In the genomic region with DNA sequence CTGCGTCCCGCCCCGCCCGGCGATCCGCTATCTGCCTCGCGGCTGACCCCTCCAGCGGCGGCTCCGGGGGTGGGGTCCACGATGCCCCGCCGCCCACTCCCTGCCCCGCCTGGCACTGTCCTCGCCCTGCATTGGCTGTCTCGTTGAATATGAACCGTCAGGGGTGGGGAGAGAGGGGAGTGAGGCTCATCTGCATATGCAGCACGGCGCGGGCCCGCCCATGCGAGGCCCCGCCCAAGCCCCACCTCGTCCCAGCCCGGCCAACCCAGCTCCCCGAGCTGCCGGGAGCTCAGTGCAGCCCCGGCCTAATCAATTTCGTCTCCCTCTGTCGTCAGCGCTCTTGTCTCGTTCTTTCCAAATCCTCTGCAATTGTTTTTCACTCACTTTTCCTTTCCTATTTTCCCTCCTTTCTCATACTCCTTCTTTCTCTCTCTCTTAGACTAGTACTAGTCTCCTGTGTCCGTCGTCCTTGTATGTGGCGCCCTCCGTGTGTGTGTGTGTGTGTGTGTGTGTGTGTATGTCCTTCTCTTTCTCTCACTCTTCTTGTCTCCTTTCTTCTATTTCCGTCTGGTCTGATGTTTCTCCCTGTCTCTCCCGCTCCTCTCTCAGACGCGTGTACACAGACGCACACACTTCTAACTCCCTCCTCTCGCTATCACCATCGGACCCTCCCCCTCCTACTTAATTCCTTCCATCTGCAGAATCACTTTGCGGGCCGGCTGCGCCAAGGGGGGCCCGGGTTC, we compare ENCODE assay signal across 8 cellular contexts. TPM values are rescaled to one million over a fixed set of nuclear protein-coding genes. Genes with fewer than 3 reads are reported as not detected.
DNase-seq lines count a peak whose midpoint lies in the region; ATAC-seq, FAIRE-seq and TF ChIP-seq lines count a peak whose summit lies in the region.

No MANE protein-coding gene starts in this region.

- peaks cover 31% of the 10 kb centered on the region for H3K4me1 Mint-ChIP-seq in WTC11

- intact Hi-C loops in A673 (cut with micrococcal nuclease; ENCODE audit: unreplicated experiment) = no loop called here

- no peak for TF ChIP-seq CTCF in A673 (conservative IDR thresholded peaks at IDR 0.05; ENCODE audit: low read depth, low read length)
- no peak for TF ChIP-seq CTCF in WTC11 (IDR thresholded peaks at IDR 0.05)
- no peak for TF ChIP-seq CTCF in bronchial epithelial cell (IDR thresholded peaks at IDR 0.05; ENCODE audit: insufficient read depth, low read length, severe bottlenecking)

- CTCF ChIA-PET in A673 (lab: Charles Lee) (interaction anchor here (0.6 to 1.1 kb wide), 2 partner anchors 49 to 71 kb away, joined by 3 to 4 read pairs; no protein-coding TSS in a partner anchor), WTC11 (lab: Charles Lee) (interaction anchor here (0.6 to 4.2 kb wide), 11 partner anchors 10 to 992 kb away, joined by 3 to 29 read pairs (median 7); a partner anchor contains a TSS)

- H3K27ac ChIP-seq in A673 (ENCODE audit: low read depth, low read length, poor library complexity, severe bottlenecking) (peak overlapping the region; percentile 88), skin epidermis (peak overlapping the region in 18 of 21 experiments; percentile 6 to 94 (median 60))

- peak; percentile 92 for ATAC-seq in GM18868 (IDR thresholded peaks at IDR 0.05; ENCODE audit: unreplicated experiment)
- ATAC-seq in HG03135 (IDR thresholded peaks at IDR 0.05; ENCODE audit: unreplicated experiment) = peak; percentile 96
- peak; percentile 95 for ATAC-seq in WTC11

- POLR2A ChIA-PET in A673 (lab: Charles Lee; ENCODE audit: low non-redundant PET) = interaction anchor here (0.7 kb wide), 1 partner anchor 106 kb away, joined by 11 read pairs; no protein-coding TSS in a partner anchor
- POLR2A ChIA-PET in WTC11 (lab: Charles Lee) = interaction anchor here (0.6 to 1.3 kb wide), 5 partner anchors 8 to 1311 kb away, joined by 3 to 8 read pairs (median 4); no protein-coding TSS in a partner anchor

- H3K4me3 ChIP-seq in A673 (ENCODE audit: low read depth, low read length, poor library complexity, severe bottlenecking) = peak overlapping the region; percentile 64
- H3K4me3 ChIP-seq in bronchial epithelial cell (ENCODE audit: low read depth, low read length) = peak overlapping the region; percentile 54
- peak overlapping the region; percentile 51 to 87 (median 77) for H3K4me3 ChIP-seq in skin epidermis

- H3K27me3 Mint-ChIP-seq in WTC11 (ENCODE audit: low read depth) = peaks cover 44% of the 10 kb centered on the region

- peak overlapping the region; percentile 98 for H3K27ac Mint-ChIP-seq in WTC11

- H3K27me3 ChIP-seq in A673 (replicated peaks; ENCODE audit: insufficient read depth, low read depth, low read length, poor library complexity) (no peaks in the 10 kb centered on the region), bronchial epithelial cell (ENCODE audit: control insufficient read depth, insufficient read depth, low read length) (no peaks in the 10 kb centered on the region)

- no peak for FAIRE-seq in bronchial epithelial cell (lab: Jason Lieb, UNC)

- DNase-seq in A673 (ENCODE audit: low spot score) (peak; percentile 99), NCI-H2227 (lab: John Stamatoyannopoulos, UW; ENCODE audit: unreplicated experiment) (peak; percentile 91), WTC11 (ENCODE audit: low spot score) (peak; percentile 98), bronchial epithelial cell (ENCODE audit: low read depth) (peak; percentile 88), iPS-NIHi11 (ENCODE audit: low spot score) (peak; percentile 98)

- H3K9me3 ChIP-seq in A673 (ENCODE audit: low read depth, low read length, poor library complexity, severe bottlenecking) = no peaks in the 10 kb centered on the region

- no peaks in the 10 kb centered on the region for H3K36me3 ChIP-seq in A673 (ENCODE audit: insufficient read depth, low read length, poor library complexity, severe bottlenecking)
- no peaks in the 10 kb centered on the region for H3K36me3 ChIP-seq in bronchial epithelial cell (ENCODE audit: control insufficient read depth, insufficient read depth, low read length)

- no peaks in the 10 kb centered on the region for H3K36me3 Mint-ChIP-seq in WTC11

- H3K4me1 ChIP-seq in A673 (ENCODE audit: insufficient read depth, low read length, poor library complexity, severe bottlenecking) = peaks cover 20% of the 10 kb centered on the region

- BruUV-seq in A673 (replicated peaks; lab: Mats Ljungman, UMichigan) = no TSS peak

- no peaks in the 10 kb centered on the region for H3K9me3 Mint-ChIP-seq in WTC11

- peak overlapping the region; percentile 86 for H3K4me3 Mint-ChIP-seq in WTC11

TF ChIP-seq in WTC11, 78 proteins besides CTCF, POLR2A, EP300 and RAD21:
- TF ChIP-seq, protein P1, sequence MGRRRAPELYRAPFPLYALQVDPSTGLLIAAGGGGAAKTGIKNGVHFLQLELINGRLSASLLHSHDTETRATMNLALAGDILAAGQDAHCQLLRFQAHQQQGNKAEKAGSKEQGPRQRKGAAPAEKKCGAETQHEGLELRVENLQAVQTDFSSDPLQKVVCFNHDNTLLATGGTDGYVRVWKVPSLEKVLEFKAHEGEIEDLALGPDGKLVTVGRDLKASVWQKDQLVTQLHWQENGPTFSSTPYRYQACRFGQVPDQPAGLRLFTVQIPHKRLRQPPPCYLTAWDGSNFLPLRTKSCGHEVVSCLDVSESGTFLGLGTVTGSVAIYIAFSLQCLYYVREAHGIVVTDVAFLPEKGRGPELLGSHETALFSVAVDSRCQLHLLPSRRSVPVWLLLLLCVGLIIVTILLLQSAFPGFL (CRISPR knock-in tag; IDR thresholded peaks at IDR 0.05; ENCODE audit: borderline replicate concordance) = no peak
- TF ChIP-seq, protein P2, sequence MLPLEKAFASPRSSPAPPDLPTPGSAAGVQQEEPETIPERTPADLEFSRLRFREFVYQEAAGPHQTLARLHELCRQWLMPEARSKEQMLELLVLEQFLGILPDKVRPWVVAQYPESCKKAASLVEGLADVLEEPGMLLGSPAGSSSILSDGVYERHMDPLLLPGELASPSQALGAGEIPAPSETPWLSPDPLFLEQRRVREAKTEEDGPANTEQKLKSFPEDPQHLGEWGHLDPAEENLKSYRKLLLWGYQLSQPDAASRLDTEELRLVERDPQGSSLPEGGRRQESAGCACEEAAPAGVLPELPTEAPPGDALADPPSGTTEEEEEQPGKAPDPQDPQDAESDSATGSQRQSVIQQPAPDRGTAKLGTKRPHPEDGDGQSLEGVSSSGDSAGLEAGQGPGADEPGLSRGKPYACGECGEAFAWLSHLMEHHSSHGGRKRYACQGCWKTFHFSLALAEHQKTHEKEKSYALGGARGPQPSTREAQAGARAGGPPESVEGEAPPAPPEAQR (CRISPR knock-in tag; IDR thresholded peaks at IDR 0.05) = no peak
- TF ChIP-seq, protein P3, sequence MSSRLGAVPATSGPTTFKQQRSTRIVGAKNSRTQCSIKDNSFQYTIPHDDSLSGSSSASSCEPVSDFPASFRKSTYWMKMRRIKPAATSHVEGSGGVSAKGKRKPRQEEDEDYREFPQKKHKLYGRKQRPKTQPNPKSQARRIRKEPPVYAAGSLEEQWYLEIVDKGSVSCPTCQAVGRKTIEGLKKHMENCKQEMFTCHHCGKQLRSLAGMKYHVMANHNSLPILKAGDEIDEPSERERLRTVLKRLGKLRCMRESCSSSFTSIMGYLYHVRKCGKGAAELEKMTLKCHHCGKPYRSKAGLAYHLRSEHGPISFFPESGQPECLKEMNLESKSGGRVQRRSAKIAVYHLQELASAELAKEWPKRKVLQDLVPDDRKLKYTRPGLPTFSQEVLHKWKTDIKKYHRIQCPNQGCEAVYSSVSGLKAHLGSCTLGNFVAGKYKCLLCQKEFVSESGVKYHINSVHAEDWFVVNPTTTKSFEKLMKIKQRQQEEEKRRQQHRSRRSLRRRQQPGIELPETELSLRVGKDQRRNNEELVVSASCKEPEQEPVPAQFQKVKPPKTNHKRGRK (CRISPR knock-in tag; IDR thresholded peaks at IDR 0.05; ENCODE audit: borderline replicate concordance) = peak; percentile 77; the same call in 1 of the 2 replicates
- TF ChIP-seq, protein P4, sequence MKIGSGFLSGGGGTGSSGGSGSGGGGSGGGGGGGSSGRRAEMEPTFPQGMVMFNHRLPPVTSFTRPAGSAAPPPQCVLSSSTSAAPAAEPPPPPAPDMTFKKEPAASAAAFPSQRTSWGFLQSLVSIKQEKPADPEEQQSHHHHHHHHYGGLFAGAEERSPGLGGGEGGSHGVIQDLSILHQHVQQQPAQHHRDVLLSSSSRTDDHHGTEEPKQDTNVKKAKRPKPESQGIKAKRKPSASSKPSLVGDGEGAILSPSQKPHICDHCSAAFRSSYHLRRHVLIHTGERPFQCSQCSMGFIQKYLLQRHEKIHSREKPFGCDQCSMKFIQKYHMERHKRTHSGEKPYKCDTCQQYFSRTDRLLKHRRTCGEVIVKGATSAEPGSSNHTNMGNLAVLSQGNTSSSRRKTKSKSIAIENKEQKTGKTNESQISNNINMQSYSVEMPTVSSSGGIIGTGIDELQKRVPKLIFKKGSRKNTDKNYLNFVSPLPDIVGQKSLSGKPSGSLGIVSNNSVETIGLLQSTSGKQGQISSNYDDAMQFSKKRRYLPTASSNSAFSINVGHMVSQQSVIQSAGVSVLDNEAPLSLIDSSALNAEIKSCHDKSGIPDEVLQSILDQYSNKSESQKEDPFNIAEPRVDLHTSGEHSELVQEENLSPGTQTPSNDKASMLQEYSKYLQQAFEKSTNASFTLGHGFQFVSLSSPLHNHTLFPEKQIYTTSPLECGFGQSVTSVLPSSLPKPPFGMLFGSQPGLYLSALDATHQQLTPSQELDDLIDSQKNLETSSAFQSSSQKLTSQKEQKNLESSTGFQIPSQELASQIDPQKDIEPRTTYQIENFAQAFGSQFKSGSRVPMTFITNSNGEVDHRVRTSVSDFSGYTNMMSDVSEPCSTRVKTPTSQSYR (CRISPR knock-in tag; IDR thresholded peaks at IDR 0.05) = 0 out of 2 replicates have a peak, but pooled peaks have one; percentile 26
- 0 out of 2 replicates have a peak, but pooled peaks have one; percentile 19 for TF ChIP-seq NFE2L1 (CRISPR knock-in tag; IDR thresholded peaks at IDR 0.05)
- peak; percentile 76 for TF ChIP-seq SP1 (CRISPR knock-in tag; conservative IDR thresholded peaks at IDR 0.05)
- 0 out of 2 replicates have a peak, but pooled peaks have one; percentile 22 for TF ChIP-seq GABPB1 (CRISPR knock-in tag; IDR thresholded peaks at IDR 0.05)

RNA-seq across cellular contexts. Expression of a gene that starts 0.5 kb away (rescaled TPM):
- total RNA-seq in A673 (2021) (9.8 and 17.9 TPM in 2 replicates), WTC11 (2021) (6.0 to 7.7 TPM (median 6.2 TPM) in 3 replicates), bronchial epithelial cell (0.53 and 0.90 TPM in 2 replicates)

Comparison
In these comparisons a context has a peak if more than half of its experiments do, and no peak if none do; other contexts are left out.
1. Peak in every context shown above with its lines: DNase-seq, ATAC-seq, H3K4me3 ChIP-seq and H3K27ac ChIP-seq.